23 cellular contexts compared by ENCODE assay signal in genomic region chr12:127657036-127657435, GRCh38.
DNase-seq lines count a peak whose midpoint lies in the region; ATAC-seq, FAIRE-seq and TF ChIP-seq lines count a peak whose summit lies in the region.
"Had no signal": no experiment of that assay in that cellular context is flagged by ENCODE, and none has a peak within 500 bp of the region (broad histone marks: within the 10 kb centered on the region; RNA-seq: fewer than 3 reads in every experiment).

No MANE protein-coding gene starts in this region.

- H3K27me3 ChIP-seq in BJ (ENCODE audit: control insufficient read depth, insufficient read depth, low read length): no peaks in the 10 kb centered on the region
- H3K27me3 ChIP-seq: MG63 had no signal

- no peaks in the 10 kb centered on the region for H3K9me3 Mint-ChIP-seq in HFFc6
- H3K9me3 Mint-ChIP-seq in activated CD8-positive, alpha-beta T cell treated with anti-CD3 and anti-CD28 coated beads, Interleukin-2, amount 10 ng/mL, durations not matched to agents 7 days and 5 days (ENCODE audit: insufficient read depth): no peaks in the 10 kb centered on the region

- peak overlapping the region; percentile 96 for H3K27ac Mint-ChIP-seq in HFFc6
- H3K27ac Mint-ChIP-seq in activated CD8-positive, alpha-beta T cell treated with anti-CD3 and anti-CD28 coated beads, Interleukin-2, amount 10 ng/mL, durations not matched to agents 7 days and 5 days: no peak overlapping the region
- H3K27ac Mint-ChIP-seq: CD8-positive, alpha-beta memory T cell had no signal

- CTCF ChIA-PET in BJ (lab: Yijun Ruan, JAX): interaction anchor here (0.6 to 2.2 kb wide), 2 partner anchors 20 to 172 kb away, joined by 3 to 8 read pairs; no protein-coding TSS in a partner anchor
- CTCF ChIA-PET in activated CD8-positive, alpha-beta T cell treated with anti-CD3 and anti-CD28 coated beads, Interleukin-2, amount 10 ng/mL, durations not matched to agents 7 days and 5 days (lab: Charles Lee): no interaction called here

- DNase-seq in BJ (ENCODE audit: low read depth) (peak; percentile 92), HFFc6 (peak; percentile 48), NCI-H2029 (lab: John Stamatoyannopoulos, UW) (no peak)
- no peak for DNase-seq in activated CD8-positive, alpha-beta memory T cell treated with anti-CD3 and anti-CD28 coated beads, Interleukin-2, amount 50 U/mL, for 4 hours
- DNase-seq in activated CD8-positive, alpha-beta T cell treated with anti-CD3 and anti-CD28 coated beads, Interleukin-2, amount 10 ng/mL, durations not matched to agents 7 days and 5 days: no peak
- DNase-seq: C1 segment of cervical spinal cord; Calu3; CD8-positive, alpha-beta memory T cell; Kasumi-1; MG63; NCI-H1417 treated with DMSO at 0.1 percent for 48 hours; NCI-H187; NCI-H510A; NCI-H748 treated with DMSO at 0.1 percent for 48 hours; PC-9; RPMI8226; SHP77; SK-N-SH; T-helper 2 cell had no signal

- H3K36me3 Mint-ChIP-seq in HFFc6 (ENCODE audit: low read depth): peaks cover 5% of the 10 kb centered on the region; the same call in 1 of the 2 replicates
- H3K36me3 Mint-ChIP-seq in activated CD8-positive, alpha-beta T cell treated with anti-CD3 and anti-CD28 coated beads, Interleukin-2, amount 10 ng/mL, durations not matched to agents 7 days and 5 days (ENCODE audit: low read depth): no peaks in the 10 kb centered on the region
- H3K36me3 Mint-ChIP-seq: CD8-positive, alpha-beta memory T cell had no signal

- POLR2A ChIA-PET in BJ (lab: Charles Lee): no interaction called here
- POLR2A ChIA-PET in activated CD8-positive, alpha-beta T cell treated with anti-CD3 and anti-CD28 coated beads, Interleukin-2, amount 10 ng/mL, durations not matched to agents 7 days and 5 days (lab: Charles Lee): no interaction called here

- peak overlapping the region; percentile 79 for H3K4me3 Mint-ChIP-seq in HFFc6
- H3K4me3 Mint-ChIP-seq in activated CD8-positive, alpha-beta T cell treated with anti-CD3 and anti-CD28 coated beads, Interleukin-2, amount 10 ng/mL, durations not matched to agents 7 days and 5 days: no peak overlapping the region
- H3K4me3 Mint-ChIP-seq: CD8-positive, alpha-beta memory T cell had no signal

- H3K4me1 Mint-ChIP-seq in HFFc6 (ENCODE audit: low read depth): peaks cover 55% of the 10 kb centered on the region
- H3K4me1 Mint-ChIP-seq in activated CD8-positive, alpha-beta T cell treated with anti-CD3 and anti-CD28 coated beads, Interleukin-2, amount 10 ng/mL, durations not matched to agents 7 days and 5 days (ENCODE audit: low read depth): no peaks in the 10 kb centered on the region
- H3K4me1 Mint-ChIP-seq: CD8-positive, alpha-beta memory T cell had no signal

- H3K36me3 ChIP-seq in BJ (ENCODE audit: control insufficient read depth, insufficient read depth, low read length): no peaks in the 10 kb centered on the region
- H3K36me3 ChIP-seq: HAP-1, MG63 had no signal

- ATAC-seq in HG02759 (IDR thresholded peaks at IDR 0.05; ENCODE audit: unreplicated experiment): no peak
- no peak for ATAC-seq in activated CD8-positive, alpha-beta T cell treated with anti-CD3 and anti-CD28 coated beads, Interleukin-2, amount 10 ng/mL, durations not matched to agents 7 days and 5 days
- ATAC-seq: A549 had no signal

- TF ChIP-seq CTCF in BJ (IDR thresholded peaks at IDR 0.05; ENCODE audit: insufficient read depth, low read depth, low read length) (no peak), HFFc6 (IDR thresholded peaks at IDR 0.05) (no peak)

- FAIRE-seq in endometrium (lab: Jason Lieb, UNC): peak; percentile 93
- FAIRE-seq: A549 had no signal

- H3K27me3 Mint-ChIP-seq in HFFc6 (ENCODE audit: insufficient read depth): no peaks in the 10 kb centered on the region
- H3K27me3 Mint-ChIP-seq in activated CD8-positive, alpha-beta T cell treated with anti-CD3 and anti-CD28 coated beads, Interleukin-2, amount 10 ng/mL, durations not matched to agents 7 days and 5 days (ENCODE audit: low read depth): no peaks in the 10 kb centered on the region
- H3K27me3 Mint-ChIP-seq: CD8-positive, alpha-beta memory T cell had no signal

- H3K4me3 ChIP-seq in BJ (ENCODE audit: low read depth, low read length): no peak overlapping the region
- H3K4me3 ChIP-seq: A549, HAP-1, MG63, PC-9 had no signal

Comparison
In these comparisons a context has a peak if more than half of its experiments do, and no peak if none do; other contexts are left out.
1. DNase-seq: peak in BJ (single experiment) and HFFc6 (single experiment); none in activated CD8-positive, alpha-beta memory T cell treated with anti-CD3 and anti-CD28 coated beads, Interleukin-2, amount 50 U/mL, for 4 hours (single experiment), activated CD8-positive, alpha-beta T cell treated with anti-CD3 and anti-CD28 coated beads, Interleukin-2, amount 10 ng/mL, durations not matched to agents 7 days and 5 days (single experiment) and NCI-H2029 (single experiment).